In the genomic region with DNA sequence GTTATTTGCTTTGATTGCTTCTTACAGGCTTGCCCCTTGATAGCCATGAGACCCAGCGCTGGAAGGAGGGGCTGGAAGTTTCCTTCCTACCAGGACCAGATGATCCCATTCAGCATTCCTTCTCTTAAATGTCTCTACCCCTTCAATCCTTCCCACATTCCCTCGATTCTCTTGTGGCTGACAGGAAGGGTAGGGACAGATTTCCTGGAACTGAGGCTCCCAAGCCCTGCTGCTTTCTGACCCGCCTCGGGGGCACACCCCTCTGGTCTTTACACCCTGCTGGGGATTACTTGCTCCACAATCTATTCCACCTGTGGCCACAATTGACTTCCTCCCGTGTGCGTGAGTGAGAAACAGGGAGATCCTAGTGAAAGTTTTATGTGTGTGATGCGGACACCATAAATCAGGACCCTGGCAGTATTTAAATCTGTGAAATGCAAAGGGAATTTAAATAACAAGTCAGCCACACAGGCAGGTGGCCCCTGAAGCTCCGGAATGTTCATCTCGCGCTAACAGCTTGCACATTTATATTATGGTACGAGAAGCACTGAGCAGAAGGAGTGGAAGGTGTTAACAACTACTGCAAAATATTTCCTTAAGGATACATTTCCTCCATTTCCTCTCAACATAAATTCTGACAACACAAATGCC, we compare ENCODE assay signal across 1 cellular context.
TF ChIP-seq lines count a peak whose summit lies in the region.

No MANE protein-coding gene starts in this region.

TF ChIP-seq in A549, 52 proteins besides CTCF, POLR2A, EP300 and RAD21 (continued from another document):
- TF ChIP-seq, protein P1, sequence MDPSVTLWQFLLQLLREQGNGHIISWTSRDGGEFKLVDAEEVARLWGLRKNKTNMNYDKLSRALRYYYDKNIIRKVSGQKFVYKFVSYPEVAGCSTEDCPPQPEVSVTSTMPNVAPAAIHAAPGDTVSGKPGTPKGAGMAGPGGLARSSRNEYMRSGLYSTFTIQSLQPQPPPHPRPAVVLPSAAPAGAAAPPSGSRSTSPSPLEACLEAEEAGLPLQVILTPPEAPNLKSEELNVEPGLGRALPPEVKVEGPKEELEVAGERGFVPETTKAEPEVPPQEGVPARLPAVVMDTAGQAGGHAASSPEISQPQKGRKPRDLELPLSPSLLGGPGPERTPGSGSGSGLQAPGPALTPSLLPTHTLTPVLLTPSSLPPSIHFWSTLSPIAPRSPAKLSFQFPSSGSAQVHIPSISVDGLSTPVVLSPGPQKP (IDR thresholded peaks at IDR 0.05; ENCODE audit: low read depth, low read length), result no peak
